ENCODE assay signal across 9 cellular contexts in the genomic region with DNA sequence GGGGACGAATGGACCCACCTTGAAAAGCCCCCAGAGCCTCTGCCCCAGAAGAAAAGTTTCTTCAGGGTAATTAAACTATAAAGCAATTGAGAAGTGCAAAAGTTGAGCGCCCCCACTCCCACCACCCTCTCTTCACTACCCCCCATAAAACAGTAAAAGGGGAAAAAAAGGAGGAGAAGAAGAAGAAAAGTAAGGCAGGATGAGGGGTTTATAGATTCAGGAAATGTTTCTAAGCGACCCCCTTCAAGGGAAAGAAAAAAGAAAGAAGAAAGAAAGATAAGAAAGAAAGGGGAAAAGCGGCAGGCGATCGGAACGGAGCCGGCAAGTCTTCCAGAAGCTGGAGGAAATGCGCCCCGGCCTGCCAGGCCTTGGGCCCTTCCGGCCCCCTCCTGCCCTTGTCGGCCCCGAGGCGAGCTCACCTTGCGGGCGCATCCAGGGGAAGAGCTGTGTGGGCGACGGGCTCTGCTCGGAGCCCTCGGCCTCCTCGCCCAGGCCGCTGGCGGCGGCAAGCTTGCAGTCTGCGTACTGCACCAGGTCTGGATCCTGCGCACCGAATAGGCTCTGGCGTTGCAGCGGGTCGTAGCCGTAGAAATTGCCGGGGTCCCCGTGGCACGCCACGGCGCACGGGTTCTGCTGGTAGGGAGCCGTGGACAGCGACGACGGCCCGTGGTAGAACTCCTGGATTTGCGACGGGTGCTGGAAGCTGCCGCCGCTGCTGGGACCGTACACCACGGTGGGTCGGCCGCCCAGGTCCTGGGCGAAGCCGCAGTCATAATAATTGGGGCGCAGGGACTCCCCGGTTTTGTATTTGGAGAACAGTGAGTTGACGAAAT. TPM values are rescaled to one million over a fixed set of nuclear protein-coding genes. Genes with fewer than 3 reads are reported as not detected.
DNase-seq lines count a peak whose midpoint lies in the region; ATAC-seq lines count a peak whose summit lies in the region.
"Had no signal": no experiment of that assay in that cellular context is flagged by ENCODE, and none has a peak within 500 bp of the region (broad histone marks: within the 10 kb centered on the region; RNA-seq: fewer than 3 reads in every experiment).

No MANE protein-coding gene starts in this region.

- H3K27me3 ChIP-seq in HAP-1 (ENCODE audit: low read depth): peaks cover 53% of the 10 kb centered on the region

- peak overlapping the region; percentile 55 for H3K4me3 Mint-ChIP-seq in activated CD4-positive, alpha-beta T cell treated with anti-CD3 and anti-CD28 coated beads, Interleukin-2, amount 10 ng/mL, durations not matched to agents 24 days and 14 days
- H3K4me3 Mint-ChIP-seq in stimulated activated naive B cell treated with anti-CD40 and anti-IgM and Interleukin-4, amounts not matched to agents 10 μg/mL and 1 μg/mL and 100 μg/mL, for 72 hours: peak overlapping the region; percentile 76 to 78

- in situ Hi-C loops in HAP-1 (cut with MboI; ENCODE audit: low sequenced_read_pairs): no loop called here

- peaks cover 46% of the 10 kb centered on the region for H3K4me1 Mint-ChIP-seq in activated CD4-positive, alpha-beta T cell treated with anti-CD3 and anti-CD28 coated beads, Interleukin-2, amount 10 ng/mL, durations not matched to agents 24 days and 14 days
- H3K4me1 Mint-ChIP-seq in stimulated activated naive B cell treated with anti-CD40 and anti-IgM and Interleukin-4, amounts not matched to agents 10 μg/mL and 1 μg/mL and 100 μg/mL, for 72 hours: peaks cover 34 to 71% of the 10 kb centered on the region in 2 donors

- H3K27me3 Mint-ChIP-seq in activated CD4-positive, alpha-beta T cell treated with anti-CD3 and anti-CD28 coated beads, Interleukin-2, amount 10 ng/mL, durations not matched to agents 24 days and 14 days: peaks cover 84% of the 10 kb centered on the region
- H3K27me3 Mint-ChIP-seq in stimulated activated naive B cell treated with anti-CD40 and anti-IgM and Interleukin-4, amounts not matched to agents 10 μg/mL and 1 μg/mL and 100 μg/mL, for 72 hours: peaks cover 72 to 96% of the 10 kb centered on the region in 2 donors

- ATAC-seq in stimulated activated naive B cell treated with anti-CD40 and anti-IgM and Interleukin-4, amounts not matched to agents 10 μg/mL and 1 μg/mL and 100 μg/mL, for 72 hours (replicated peaks): no peak

- H3K36me3 Mint-ChIP-seq in activated CD4-positive, alpha-beta T cell treated with anti-CD3 and anti-CD28 coated beads, Interleukin-2, amount 10 ng/mL, durations not matched to agents 24 days and 14 days (ENCODE audit: low read depth): peaks cover 7% of the 10 kb centered on the region
- peaks cover 2 to 7% of the 10 kb centered on the region in 2 donors for H3K36me3 Mint-ChIP-seq in stimulated activated naive B cell treated with anti-CD40 and anti-IgM and Interleukin-4, amounts not matched to agents 10 μg/mL and 1 μg/mL and 100 μg/mL, for 72 hours

- peaks cover 2% of the 10 kb centered on the region; the same call in 1 of the 2 replicates for H3K4me1 ChIP-seq in HAP-1

- H3K4me3 ChIP-seq in HAP-1: no peak overlapping the region

- intact Hi-C loops in activated CD4-positive, alpha-beta T cell treated with anti-CD3 and anti-CD28 coated beads, Interleukin-2, amount 10 ng/mL, durations not matched to agents 24 days and 14 days (cut with micrococcal nuclease): loop anchor here (1.0 to 10.0 kb wide), 5 partner anchors 17 to 1351 kb away; a partner anchor contains a TSS

- peak overlapping the region; percentile 83 for H3K27ac Mint-ChIP-seq in activated CD4-positive, alpha-beta T cell treated with anti-CD3 and anti-CD28 coated beads, Interleukin-2, amount 10 ng/mL, durations not matched to agents 24 days and 14 days
- H3K27ac Mint-ChIP-seq in stimulated activated naive B cell treated with anti-CD40 and anti-IgM and Interleukin-4, amounts not matched to agents 10 μg/mL and 1 μg/mL and 100 μg/mL, for 72 hours: peak overlapping the region; percentile 93

- no peaks in the 10 kb centered on the region for H3K9me3 Mint-ChIP-seq in activated CD4-positive, alpha-beta T cell treated with anti-CD3 and anti-CD28 coated beads, Interleukin-2, amount 10 ng/mL, durations not matched to agents 24 days and 14 days
- H3K9me3 Mint-ChIP-seq in stimulated activated naive B cell treated with anti-CD40 and anti-IgM and Interleukin-4, amounts not matched to agents 10 μg/mL and 1 μg/mL and 100 μg/mL, for 72 hours: no peaks in the 10 kb centered on the region

- no peaks in the 10 kb centered on the region for H3K36me3 ChIP-seq in HAP-1 (replicated peaks)

- DNase-seq in NCI-H510A (lab: John Stamatoyannopoulos, UW) (peak; percentile 60), NCI-H510A treated with DMSO at 0.1 percent for 48 hours (lab: John Stamatoyannopoulos, UW) (no peak), glomerular visceral epithelial cell (ENCODE audit: extremely low spot score) (peak; percentile 51), NK-92 (lab: John Stamatoyannopoulos, UW; ENCODE audit: unreplicated experiment) (no peak), HAP-1 (ENCODE audit: low spot score in 2 of 2) (no peak), ecto neural progenitor cell (ENCODE audit: low spot score) (no peak)
- peak; percentile 78 for DNase-seq in activated CD4-positive, alpha-beta T cell treated with anti-CD3 and anti-CD28 coated beads, Interleukin-2, amount 10 ng/mL, durations not matched to agents 24 days and 14 days
- no peak for DNase-seq in stimulated activated naive B cell treated with anti-CD40 and anti-IgM and Interleukin-4, amounts not matched to agents 10 μg/mL and 1 μg/mL and 100 μg/mL, for 72 hours
- DNase-seq: MV-4-11 had no signal

- H3K9me3 ChIP-seq in HAP-1: no peaks in the 10 kb centered on the region

RNA-seq across cellular contexts. Expression of a gene that starts 1.0 kb away (rescaled TPM):
- not detected in 2 replicates for total RNA-seq in activated CD4-positive, alpha-beta T cell treated with anti-CD3 and anti-CD28 coated beads, Interleukin-2, amount 10 ng/mL, durations not matched to agents 24 days and 14 days

RNA-seq across cellular contexts. Expression of a gene that starts 3.3 kb away (rescaled TPM):
- total RNA-seq in activated CD4-positive, alpha-beta T cell treated with anti-CD3 and anti-CD28 coated beads, Interleukin-2, amount 10 ng/mL, durations not matched to agents 24 days and 14 days: 0.30 and 0.36 TPM in 2 replicates

RNA-seq across cellular contexts. Expression of a gene that starts 9.3 kb away (rescaled TPM):
- total RNA-seq in activated CD4-positive, alpha-beta T cell treated with anti-CD3 and anti-CD28 coated beads, Interleukin-2, amount 10 ng/mL, durations not matched to agents 24 days and 14 days: 0.33 and 0.36 TPM in 2 replicates

RNA-seq across cellular contexts. Expression of a gene that starts 12.1 kb away (rescaled TPM):
- 0.21 and 0.30 TPM in 2 replicates for total RNA-seq in activated CD4-positive, alpha-beta T cell treated with anti-CD3 and anti-CD28 coated beads, Interleukin-2, amount 10 ng/mL, durations not matched to agents 24 days and 14 days

RNA-seq across cellular contexts. Expression of a gene that starts 20.5 kb away (rescaled TPM):
- not detected in 2 replicates for total RNA-seq in activated CD4-positive, alpha-beta T cell treated with anti-CD3 and anti-CD28 coated beads, Interleukin-2, amount 10 ng/mL, durations not matched to agents 24 days and 14 days

Comparison
In these comparisons a context has a peak if more than half of its experiments do, and no peak if none do; other contexts are left out.
1. DNase-seq: peak in NCI-H510A (single experiment), activated CD4-positive, alpha-beta T cell treated with anti-CD3 and anti-CD28 coated beads, Interleukin-2, amount 10 ng/mL, durations not matched to agents 24 days and 14 days (single experiment) and glomerular visceral epithelial cell (single experiment); none in NCI-H510A treated with DMSO at 0.1 percent for 48 hours (single experiment), stimulated activated naive B cell treated with anti-CD40 and anti-IgM and Interleukin-4, amounts not matched to agents 10 μg/mL and 1 μg/mL and 100 μg/mL, for 72 hours (single experiment), NK-92 (single experiment), HAP-1 (0 of 2) and ecto neural progenitor cell (single experiment).